In the genomic region with DNA sequence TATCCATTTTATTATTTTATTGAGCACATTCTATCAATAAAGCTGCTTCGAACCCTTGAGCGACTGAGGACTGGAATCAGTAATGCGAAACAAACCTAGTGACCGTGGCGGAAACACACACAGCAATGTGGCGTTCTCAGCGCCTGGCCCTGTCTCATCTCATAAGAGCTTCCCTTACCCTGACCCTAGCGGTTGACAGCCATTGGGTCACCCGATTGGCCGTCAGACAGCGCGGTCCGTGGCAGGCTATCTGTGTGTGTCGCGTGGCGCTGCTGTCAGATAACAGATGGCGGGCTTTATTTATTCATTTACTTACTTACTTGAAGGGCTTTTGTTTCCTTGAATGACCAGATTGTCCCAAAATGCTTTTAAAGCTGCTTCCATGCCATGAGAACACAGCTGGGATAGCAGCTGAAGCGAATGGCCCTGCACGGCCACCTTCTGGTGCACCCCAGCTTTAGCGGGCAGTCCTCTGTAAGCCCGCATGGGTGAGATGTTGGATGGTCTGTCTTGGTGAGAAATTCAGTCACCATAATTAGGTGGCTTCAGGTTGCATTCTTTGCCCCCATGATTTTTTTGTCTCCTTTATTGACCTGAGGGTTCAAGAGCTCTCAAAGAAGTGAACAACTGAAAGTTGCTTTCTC, we compare ENCODE assay signal across 27 cellular contexts.
"Had no signal": no experiment of that assay in that cellular context is flagged by ENCODE, and none has a peak within 500 bp of the region (broad histone marks: within the 10 kb centered on the region; RNA-seq: fewer than 3 reads in every experiment).

No MANE protein-coding gene starts in this region.

- H3K27ac ChIP-seq: coronary artery, esophagus muscularis mucosa, foreskin keratinocyte, gastroesophageal sphincter, left ventricle myocardium inferior, lower lobe of right lung, parathyroid adenoma, right lobe of liver, thyroid gland had no signal

- H3K27ac Mint-ChIP-seq: progenitor cell of endocrine pancreas, type B pancreatic cell had no signal

- H3K36me3 ChIP-seq: right lobe of liver had no signal

- H3K9me3 ChIP-seq: lower lobe of right lung, thyroid gland had no signal

- H3K27me3 ChIP-seq: esophagus muscularis mucosa, gastroesophageal sphincter, right lobe of liver, stomach, thyroid gland had no signal

- H3K4me3 Mint-ChIP-seq: immature natural killer cell; natural killer cell treated with Interleukin-12 subunit alpha and Interleukin-12 subunit beta and Interleukin-15 and Interleukin-18, amount 100 ng/mL, for 72 hours; neural crest cell; type B pancreatic cell had no signal

- H3K79me2 ChIP-seq: parathyroid adenoma had no signal

- H3K4me1 ChIP-seq: foreskin keratinocyte, gastroesophageal sphincter, left ventricle myocardium inferior had no signal

- H3K9ac ChIP-seq: parathyroid adenoma had no signal

- FAIRE-seq: endothelial cell of umbilical vein, small intestine, urothelium cell line had no signal

- DNase-seq: dermis blood vessel endothelial cell; effector memory CD4-positive, alpha-beta T cell; foreskin keratinocyte; hypothalamus; immature natural killer cell; islet precursor cell; kidney glomerular epithelial cell; left colon; left ventricle myocardium inferior; lower lobe of right lung; right lobe of liver; small intestine; stimulated activated CD4-positive, alpha-beta T cell treated with anti-CD3 and anti-CD28 coated beads, Interleukin-15, amount 100 ng/mL, for 24 hours; stimulated activated CD4-positive, alpha-beta T cell treated with anti-CD3 and anti-CD28 coated beads, Interleukin-2, amount 100 ng/mL, for 48 hours; stimulated activated naive CD4-positive, alpha-beta T cell treated with Interleukin-2 at 50 U/mL for 16 hours; stomach; thyroid gland had no signal

- ATAC-seq: foreskin keratinocyte; gastroesophageal sphincter; left colon; lower lobe of right lung; natural killer cell treated with Interleukin-12 subunit alpha and Interleukin-12 subunit beta and Interleukin-15 and Interleukin-18, amount 100 ng/mL, for 72 hours; right lobe of liver had no signal

- H2AFZ ChIP-seq: parathyroid adenoma had no signal

- H3K4me3 ChIP-seq: coronary artery, esophagus muscularis mucosa, gastroesophageal sphincter, left ventricle myocardium inferior, lower lobe of right lung, right lobe of liver, stomach, thyroid gland had no signal
